In genomic region chr16:85593503-85594195, GRCh38 we compare ENCODE assay signal across 14 cellular contexts. TPM values are rescaled to one million over a fixed set of nuclear protein-coding genes. Genes with fewer than 3 reads are reported as not detected.
DNase-seq lines count a peak whose midpoint lies in the region; ATAC-seq and TF ChIP-seq lines count a peak whose summit lies in the region.
"Had no signal": no experiment of that assay in that cellular context is flagged by ENCODE, and none has a peak within 500 bp of the region (broad histone marks: within the 10 kb centered on the region; RNA-seq: fewer than 3 reads in every experiment).

No MANE protein-coding gene starts in this region.

- no peak for TF ChIP-seq CTCF in GM23338 (conservative IDR thresholded peaks at IDR 0.05; ENCODE audit: low read depth in 2 of 2)
- no peak for TF ChIP-seq CTCF in neural crest cell (conservative IDR thresholded peaks at IDR 0.05)
- TF ChIP-seq CTCF in gastroesophageal sphincter (IDR thresholded peaks at IDR 0.05), result no peak
- TF ChIP-seq CTCF in omental fat pad (IDR thresholded peaks at IDR 0.05), result no peak

- no peaks in the 10 kb centered on the region; the same call in 2 of the 3 replicates for H3K36me3 Mint-ChIP-seq in GM23338 (ENCODE audit: low read depth)
- no peaks in the 10 kb centered on the region for H3K36me3 Mint-ChIP-seq in neural crest cell (ENCODE audit: low read depth)

- H3K36me3 ChIP-seq in GM23338 (ENCODE audit: insufficient read depth) (no peaks in the 10 kb centered on the region), gastroesophageal sphincter (no peaks in the 10 kb centered on the region)

- no peak overlapping the region for H3K4me3 Mint-ChIP-seq in GM23338
- H3K4me3 Mint-ChIP-seq in neural crest cell, result no peak overlapping the region
- H3K4me3 Mint-ChIP-seq: activated CD8-positive, alpha-beta T cell treated with anti-CD3 and anti-CD28 coated beads for 36 hours; activated naive CD4-positive, alpha-beta T cell treated with anti-CD3 and anti-CD28 coated beads for 36 hours; stimulated activated memory B cell treated with anti-CD40 and anti-IgM and Interleukin-4, amounts not matched to agents 10 μg/mL and 1 μg/mL and 100 μg/mL, for 72 hours had no signal

- H3K27ac Mint-ChIP-seq in GM23338, result no peak overlapping the region
- H3K27ac Mint-ChIP-seq in neural crest cell (ENCODE audit: unreplicated experiment), result peak overlapping the region; percentile 54
- H3K27ac Mint-ChIP-seq: activated CD8-positive, alpha-beta T cell treated with anti-CD3 and anti-CD28 coated beads for 36 hours; activated naive CD4-positive, alpha-beta T cell treated with anti-CD3 and anti-CD28 coated beads for 36 hours; stimulated activated memory B cell treated with anti-CD40 and anti-IgM and Interleukin-4, amounts not matched to agents 10 μg/mL and 1 μg/mL and 100 μg/mL, for 72 hours had no signal

- H3K4me1 Mint-ChIP-seq in GM23338 (peaks cover 32% of the 10 kb centered on the region), neural crest cell (peaks cover 29% of the 10 kb centered on the region)

- no peak for TF ChIP-seq EP300 in gastroesophageal sphincter (IDR thresholded peaks at IDR 0.05)

- peaks cover 5% of the 10 kb centered on the region for H3K27me3 Mint-ChIP-seq in GM23338 (ENCODE audit: insufficient read depth, low read depth, poor library complexity)
- H3K27me3 Mint-ChIP-seq in neural crest cell (ENCODE audit: low read depth), result peaks cover 21% of the 10 kb centered on the region
- H3K27me3 Mint-ChIP-seq: activated CD8-positive, alpha-beta T cell treated with anti-CD3 and anti-CD28 coated beads for 36 hours; progenitor cell of endocrine pancreas; stimulated activated memory B cell treated with anti-CD40 and anti-IgM and Interleukin-4, amounts not matched to agents 10 μg/mL and 1 μg/mL and 100 μg/mL, for 72 hours had no signal

- H3K9me2 ChIP-seq in GM23338 (ENCODE audit: insufficient read depth), result peaks cover 6% of the 10 kb centered on the region; the same call in 1 of the 2 replicates

- H3K9me3 ChIP-seq in gastroesophageal sphincter, result no peaks in the 10 kb centered on the region

- peaks cover 16% of the 10 kb centered on the region for H3K4me1 ChIP-seq in GM23338 (ENCODE audit: insufficient read depth)
- H3K4me1 ChIP-seq in gastroesophageal sphincter, result peaks cover 0 to 15% (median 0%) of the 10 kb centered on the region in 3 donors

- H3K27me3 ChIP-seq in GM23338 (ENCODE audit: insufficient read depth) (no peaks in the 10 kb centered on the region), gastroesophageal sphincter (no peaks in the 10 kb centered on the region)

- H3K4me2 ChIP-seq in GM23338, result peak overlapping the region; percentile 48; the same call in 1 of the 2 replicates

- ATAC-seq in GM23338, result peak; percentile 24
- no peak for ATAC-seq in HG02870 (IDR thresholded peaks at IDR 0.05; ENCODE audit: unreplicated experiment)
- no peak for ATAC-seq in HG03097 (IDR thresholded peaks at IDR 0.05; ENCODE audit: low FRiP score, unreplicated experiment)
- ATAC-seq in gastroesophageal sphincter, result no peak
- no peak for ATAC-seq in omental fat pad (ENCODE audit: low FRiP score)
- ATAC-seq: stimulated activated memory B cell treated with anti-CD40 and anti-IgM and Interleukin-4, amounts not matched to agents 10 μg/mL and 1 μg/mL and 100 μg/mL, for 72 hours had no signal

- H3F3A ChIP-seq in GM23338 (replicated peaks; ENCODE audit: low read depth), result peaks cover 11% of the 10 kb centered on the region; the same call in 1 of the 2 replicates

- no peaks in the 10 kb centered on the region; the same call in 1 of the 2 replicates for H4K20me1 ChIP-seq in GM23338 (replicated peaks; ENCODE audit: insufficient read depth)

- H3K4me3 ChIP-seq in GM23338 (no peak overlapping the region), gastroesophageal sphincter (no peak overlapping the region)

- 45 to 60% methylated on average over 1 to 4 of the region's 20 CpGs for WGBS in gastroesophageal sphincter (ENCODE audit: low coverage in 1 of 2), 2 donors

- H3K27ac ChIP-seq in GM23338 (ENCODE audit: low read depth) (no peak overlapping the region), gastroesophageal sphincter (no peak overlapping the region)

- TF ChIP-seq POLR2A in gastroesophageal sphincter (IDR thresholded peaks at IDR 0.05), result no peak

- H3K79me2 ChIP-seq in GM23338 (replicated peaks; ENCODE audit: insufficient read depth), result peaks cover 29% of the 10 kb centered on the region

- H2AFZ ChIP-seq in GM23338, result no peak overlapping the region

- H3K9me3 Mint-ChIP-seq in GM23338 (no peaks in the 10 kb centered on the region), neural crest cell (no peaks in the 10 kb centered on the region)
- H3K9me3 Mint-ChIP-seq: activated CD8-positive, alpha-beta T cell treated with anti-CD3 and anti-CD28 coated beads for 36 hours; activated naive CD4-positive, alpha-beta T cell treated with anti-CD3 and anti-CD28 coated beads for 36 hours; stimulated activated memory B cell treated with anti-CD40 and anti-IgM and Interleukin-4, amounts not matched to agents 10 μg/mL and 1 μg/mL and 100 μg/mL, for 72 hours had no signal

- DNase-seq in GM23338 (ENCODE audit: low spot score) (no peak), NCI-H2081 treated with DMSO at 0.1 percent for 48 hours (lab: John Stamatoyannopoulos, UW) (peak; percentile 59), OCI-M1 (lab: John Stamatoyannopoulos, UW) (peak; percentile 29), neural crest cell (ENCODE audit: low read depth, low spot score) (no peak), omental fat pad (ENCODE audit: low spot score) (no peak)
- DNase-seq: activated CD8-positive, alpha-beta T cell treated with anti-CD3 and anti-CD28 coated beads for 36 hours; activated naive CD4-positive, alpha-beta T cell treated with anti-CD3 and anti-CD28 coated beads for 36 hours; stimulated activated CD4-positive, alpha-beta T cell treated with anti-CD3 and anti-CD28 coated beads, Interleukin-1b, Interleukin-23, amount 100 ng/mL, for 48 hours; T1000 had no signal

TF ChIP-seq in GM23338, 12 proteins besides CTCF, POLR2A, EP300 and RAD21 (continues in another document):
- TF ChIP-seq STAT1 (IDR thresholded peaks at IDR 0.05; ENCODE audit: unreplicated experiment), result no peak
- no peak for TF ChIP-seq ETS1 (IDR thresholded peaks at IDR 0.05)
- TF ChIP-seq, protein P1, sequence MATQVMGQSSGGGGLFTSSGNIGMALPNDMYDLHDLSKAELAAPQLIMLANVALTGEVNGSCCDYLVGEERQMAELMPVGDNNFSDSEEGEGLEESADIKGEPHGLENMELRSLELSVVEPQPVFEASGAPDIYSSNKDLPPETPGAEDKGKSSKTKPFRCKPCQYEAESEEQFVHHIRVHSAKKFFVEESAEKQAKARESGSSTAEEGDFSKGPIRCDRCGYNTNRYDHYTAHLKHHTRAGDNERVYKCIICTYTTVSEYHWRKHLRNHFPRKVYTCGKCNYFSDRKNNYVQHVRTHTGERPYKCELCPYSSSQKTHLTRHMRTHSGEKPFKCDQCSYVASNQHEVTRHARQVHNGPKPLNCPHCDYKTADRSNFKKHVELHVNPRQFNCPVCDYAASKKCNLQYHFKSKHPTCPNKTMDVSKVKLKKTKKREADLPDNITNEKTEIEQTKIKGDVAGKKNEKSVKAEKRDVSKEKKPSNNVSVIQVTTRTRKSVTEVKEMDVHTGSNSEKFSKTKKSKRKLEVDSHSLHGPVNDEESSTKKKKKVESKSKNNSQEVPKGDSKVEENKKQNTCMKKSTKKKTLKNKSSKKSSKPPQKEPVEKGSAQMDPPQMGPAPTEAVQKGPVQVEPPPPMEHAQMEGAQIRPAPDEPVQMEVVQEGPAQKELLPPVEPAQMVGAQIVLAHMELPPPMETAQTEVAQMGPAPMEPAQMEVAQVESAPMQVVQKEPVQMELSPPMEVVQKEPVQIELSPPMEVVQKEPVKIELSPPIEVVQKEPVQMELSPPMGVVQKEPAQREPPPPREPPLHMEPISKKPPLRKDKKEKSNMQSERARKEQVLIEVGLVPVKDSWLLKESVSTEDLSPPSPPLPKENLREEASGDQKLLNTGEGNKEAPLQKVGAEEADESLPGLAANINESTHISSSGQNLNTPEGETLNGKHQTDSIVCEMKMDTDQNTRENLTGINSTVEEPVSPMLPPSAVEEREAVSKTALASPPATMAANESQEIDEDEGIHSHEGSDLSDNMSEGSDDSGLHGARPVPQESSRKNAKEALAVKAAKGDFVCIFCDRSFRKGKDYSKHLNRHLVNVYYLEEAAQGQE (IDR thresholded peaks at IDR 0.05; ENCODE audit: unreplicated experiment), result no peak
- no peak for TF ChIP-seq NANOG (IDR thresholded peaks at IDR 0.05; ENCODE audit: borderline replicate concordance)
- TF ChIP-seq POLR2AphosphoS5 (IDR thresholded peaks at IDR 0.05; ENCODE audit: low read depth), result no peak
- TF ChIP-seq JUNB (IDR thresholded peaks at IDR 0.05; ENCODE audit: unreplicated experiment), result no peak
- no peak for TF ChIP-seq EZH2phosphoT487 (IDR thresholded peaks at IDR 0.05; ENCODE audit: unreplicated experiment)
- TF ChIP-seq ZNF114 (CRISPR knock-in tag; IDR thresholded peaks at IDR 0.05), result no peak
- TF ChIP-seq ZNF331 (CRISPR knock-in tag; IDR thresholded peaks at IDR 0.05; ENCODE audit: low read depth), result no peak
- TF ChIP-seq CREB1 (CRISPR knock-in tag; IDR thresholded peaks at IDR 0.05; ENCODE audit: low read depth), result no peak
- TF ChIP-seq EZH2 (IDR thresholded peaks at IDR 0.05; ENCODE audit: low read depth, unreplicated experiment), result no peak

RNA-seq across cellular contexts. Expression of gene GSE1, which starts 19.5 kb away (rescaled TPM):
- total RNA-seq in GM23338 (2014; rRNA removed; shearing (Covaris generic)), result 118 and 135 TPM in 2 replicates
- polyA plus RNA-seq in GM23338 (2016; fragmentation: Nextera tagmentation; extraction: Ambion mirVana), result 32.4 and 34.0 TPM in 2 replicates
- total RNA-seq in neural crest cell, result 26.7 and 27.3 TPM in 2 replicates
- 10 to 100 TPM; 23.4 to 65.5 (median 52.5) TPM for total RNA-seq in gastroesophageal sphincter
- 100 to 1,000 TPM in 2 of 4 donors, 10 to 100 TPM in 2; 50.9 to 181 (median 90.9) TPM for total RNA-seq in omental fat pad

Comparison
In these comparisons a context has a peak if more than half of its experiments do, and no peak if none do; other contexts are left out.
1. DNase-seq: peak in NCI-H2081 treated with DMSO at 0.1 percent for 48 hours (single experiment) and OCI-M1 (single experiment); none in GM23338 (single experiment), neural crest cell (single experiment) and omental fat pad (single experiment).